Comparison of ENCODE assay signal across 9 cellular contexts in genomic region chr17:20944014-20944905, GRCh38.
DNase-seq lines count a peak whose midpoint lies in the region; ATAC-seq and TF ChIP-seq lines count a peak whose summit lies in the region.
"Had no signal": no experiment of that assay in that cellular context is flagged by ENCODE, and none has a peak within 500 bp of the region (broad histone marks: within the 10 kb centered on the region; RNA-seq: fewer than 3 reads in every experiment).

No MANE protein-coding gene starts in this region.

- no peak for TF ChIP-seq POLR2A in thyroid gland (IDR thresholded peaks at IDR 0.05)
- no peak for TF ChIP-seq POLR2A in testis (IDR thresholded peaks at IDR 0.05)

- intact Hi-C loops in thyroid gland (cut with DNase I) = no loop called here
- intact Hi-C loops in testis (cut with DNase I; ENCODE audit: low total_unique reads) = no loop called here

- H3K27me3 ChIP-seq in thyroid gland (no peaks in the 10 kb centered on the region), testis (no peaks in the 10 kb centered on the region)

- DNase-seq in COLO668 (lab: John Stamatoyannopoulos, UW; ENCODE audit: unreplicated experiment) = peak; percentile 71
- DNase-seq in HPDE6-E6E7 (ENCODE audit: extremely low spot score) = peak; percentile 64
- peak; percentile 18 for DNase-seq in SK-N-DZ (ENCODE audit: low spot score)
- peak; percentile 57 for DNase-seq in iPS DF 19.7 (ENCODE audit: low read depth, low spot score)
- peak; percentile 77 to 83 for DNase-seq in thyroid gland
- no peak for DNase-seq in omental fat pad (ENCODE audit: low spot score)
- DNase-seq in testis = no peak

- no peaks in the 10 kb centered on the region for H3K9me3 ChIP-seq in thyroid gland
- no peaks in the 10 kb centered on the region for H3K9me3 ChIP-seq in testis

- no peaks in the 10 kb centered on the region for H3K36me3 ChIP-seq in thyroid gland
- H3K36me3 ChIP-seq in testis (ENCODE audit: low read depth, missing control alignments) = no peaks in the 10 kb centered on the region

- H3K27ac ChIP-seq in thyroid gland = no peak overlapping the region
- no peak overlapping the region for H3K27ac ChIP-seq in testis
- H3K27ac ChIP-seq: skin epidermis had no signal

- ATAC-seq in HG03108 (IDR thresholded peaks at IDR 0.05; ENCODE audit: unreplicated experiment) (no peak), omental fat pad (ENCODE audit: low FRiP score) (no peak)

- TF ChIP-seq CTCF in thyroid gland (IDR thresholded peaks at IDR 0.05) (peak in 5 of 6 experiments; percentile 20 to 64 (median 55)), omental fat pad (IDR thresholded peaks at IDR 0.05) (no peak), testis (IDR thresholded peaks at IDR 0.05) (no peak)

- H3K4me3 ChIP-seq in thyroid gland (replicated peaks in 1 of 3) = no peak overlapping the region
- H3K4me3 ChIP-seq in testis = no peak overlapping the region
- H3K4me3 ChIP-seq: skin epidermis had no signal

- H3K4me1 ChIP-seq in thyroid gland (no peaks in the 10 kb centered on the region), testis (no peaks in the 10 kb centered on the region)

- WGBS in thyroid gland, 2 donors = 50 to 66% methylated on average over 12 to 13 of the region's 13 CpGs
- WGBS in testis, 2 donors = 63 to 65% methylated on average over 9 to 13 of the region's 13 CpGs

Comparison
In these comparisons a context has a peak if more than half of its experiments do, and no peak if none do; other contexts are left out.
1. DNase-seq: peak in COLO668 (single experiment), HPDE6-E6E7 (single experiment), SK-N-DZ (single experiment), iPS DF 19.7 (single experiment) and thyroid gland (2 of 2); none in omental fat pad (single experiment) and testis (single experiment).
2. CTCF ChIP-seq: peak in thyroid gland (5 of 6); none in omental fat pad (0 of 3) and testis (0 of 3).